Comparison of ENCODE assay signal across 8 cellular contexts in the genomic region with DNA sequence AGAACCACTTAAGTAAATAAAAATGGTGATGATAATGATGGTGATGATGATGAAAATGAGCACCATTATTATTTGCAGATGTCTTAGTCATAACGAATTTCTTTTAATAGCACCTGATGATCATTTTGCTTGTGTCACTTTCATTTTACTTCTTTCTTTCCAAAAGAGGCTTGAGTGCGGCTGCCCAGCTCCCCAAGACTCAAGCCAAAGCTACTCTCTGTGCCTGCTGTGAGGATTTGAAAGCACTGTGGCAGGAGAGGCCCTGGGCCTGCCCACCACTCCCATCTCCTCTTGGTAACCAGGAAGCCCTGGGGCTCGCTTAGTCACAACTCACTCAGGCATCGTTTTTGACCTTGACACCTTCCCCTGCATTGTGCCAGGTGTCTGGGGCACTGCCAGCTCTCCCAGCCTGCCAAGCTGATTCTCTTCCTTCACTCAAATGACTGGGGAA. TPM values are rescaled to one million over a fixed set of nuclear protein-coding genes. Genes with fewer than 3 reads are reported as not detected.
DNase-seq lines count a peak whose midpoint lies in the region; ATAC-seq, FAIRE-seq and TF ChIP-seq lines count a peak whose summit lies in the region.

No MANE protein-coding gene starts in this region.

- no peak overlapping the region for H3K27ac Mint-ChIP-seq in naive thymus-derived CD4-positive, alpha-beta T cell

- intact Hi-C loops in mammary epithelial cell (cut with micrococcal nuclease): no loop called here
- intact Hi-C loops in pancreas (cut with DNase I): no loop called here
- intact Hi-C loops in naive thymus-derived CD4-positive, alpha-beta T cell (cut with micrococcal nuclease): no loop called here

- no peak for FAIRE-seq in pancreas (lab: Jason Lieb, UNC)

- peaks cover 0 to 5% (median 0%) of the 10 kb centered on the region in 11 donors for H3K9me3 Mint-ChIP-seq in naive thymus-derived CD4-positive, alpha-beta T cell

- ATAC-seq in GM18867 (IDR thresholded peaks at IDR 0.05; ENCODE audit: unreplicated experiment) (peak; percentile 68), pancreas (peak; percentile 92 to 95 (median 94)), HG03135 (IDR thresholded peaks at IDR 0.05; ENCODE audit: unreplicated experiment) (no peak), HG02884 (IDR thresholded peaks at IDR 0.05; ENCODE audit: unreplicated experiment) (no peak)
- ATAC-seq in naive thymus-derived CD4-positive, alpha-beta T cell: no peak

- H3K4me2 ChIP-seq in mammary epithelial cell (ENCODE audit: insufficient read depth, low read depth, low read length): peak overlapping the region; percentile 22

- BruUV-seq in mammary epithelial cell (replicated peaks; lab: Mats Ljungman, UMichigan): no TSS peak

- TF ChIP-seq CTCF in mammary epithelial cell (conservative IDR thresholded peaks at IDR 0.05 in 1 of 2, IDR thresholded peaks at IDR 0.05 in 1 of 2; ENCODE audit: extremely low read depth in 1 of 2, insufficient read depth in 1 of 2, low read depth in 1 of 2, low read length in 2 of 2) (no peak), pancreas (IDR thresholded peaks at IDR 0.05) (no peak)

- no peak overlapping the region for H3K4me3 Mint-ChIP-seq in naive thymus-derived CD4-positive, alpha-beta T cell

- H3K9ac ChIP-seq in mammary epithelial cell (ENCODE audit: insufficient read depth, low read length): no peak overlapping the region

- H2AFZ ChIP-seq in mammary epithelial cell (ENCODE audit: low read depth, low read length): no peak overlapping the region

- H3K27me3 ChIP-seq in mammary epithelial cell (ENCODE audit: insufficient read depth, low read length): no peaks in the 10 kb centered on the region
- H3K27me3 ChIP-seq in pancreas: no peaks in the 10 kb centered on the region
- H3K27me3 ChIP-seq in naive thymus-derived CD4-positive, alpha-beta T cell (ENCODE audit: control insufficient read depth in 2 of 2, insufficient read depth in 2 of 2, low read length in 2 of 2): no peaks in the 10 kb centered on the region

- dilution Hi-C loops in mammary epithelial cell (cut with HindIII; ENCODE audit: low sequenced_read_pairs): no loop called here

- H3K4me3 ChIP-seq in mammary epithelial cell (replicated peaks in 1 of 3; ENCODE audit: insufficient read depth in 1 of 3, low read depth in 2 of 3, low read length in 3 of 3) (no peak overlapping the region), pancreas (no peak overlapping the region)
- no peak overlapping the region for H3K4me3 ChIP-seq in naive thymus-derived CD4-positive, alpha-beta T cell (ENCODE audit: low read length)

- H3K4me1 Mint-ChIP-seq in naive thymus-derived CD4-positive, alpha-beta T cell: peaks cover 0 to 11% (median 3%) of the 10 kb centered on the region in 7 donors

- in situ Hi-C loops in mammary epithelial cell (cut with MboI; ENCODE audit: low sequenced_read_pairs in 2 of 2): no loop called here

- DNase-seq in NCI-H1417 (lab: John Stamatoyannopoulos, UW) (peak in 2 of 3 experiments; percentile 83 to 93), mammary epithelial cell (peak; percentile 85), pancreas (peak; percentile 86 to 92 (median 90)), NCI-H526 treated with DMSO at 0.1 percent for 48 hours (lab: John Stamatoyannopoulos, UW) (no peak)
- DNase-seq in naive thymus-derived CD4-positive, alpha-beta T cell: no peak

- peak overlapping the region; percentile 12 for H3K27ac ChIP-seq in mammary epithelial cell (ENCODE audit: insufficient read depth, low read depth, low read length)
- peak overlapping the region in 3 of 4 donors; percentile 48 to 60 (median 55) for H3K27ac ChIP-seq in pancreas
- no peak overlapping the region for H3K27ac ChIP-seq in naive thymus-derived CD4-positive, alpha-beta T cell (ENCODE audit: low read depth, low read length)

- H3K36me3 ChIP-seq in mammary epithelial cell (ENCODE audit: insufficient read depth, low read length) (no peaks in the 10 kb centered on the region), pancreas (no peaks in the 10 kb centered on the region)
- H3K36me3 ChIP-seq in naive thymus-derived CD4-positive, alpha-beta T cell (ENCODE audit: control insufficient read depth in 2 of 3, insufficient read depth in 3 of 3, low read length in 3 of 3): no peaks in the 10 kb centered on the region

- H3K9me3 ChIP-seq in mammary epithelial cell (replicated peaks; ENCODE audit: insufficient read depth, low read length) (no peaks in the 10 kb centered on the region), pancreas (no peaks in the 10 kb centered on the region)
- no peaks in the 10 kb centered on the region for H3K9me3 ChIP-seq in naive thymus-derived CD4-positive, alpha-beta T cell (ENCODE audit: control insufficient read depth in 2 of 3, low read length in 3 of 3)

- POLR2A ChIA-PET in naive thymus-derived CD4-positive, alpha-beta T cell (lab: Charles Lee): no interaction called here

- CTCF ChIA-PET in mammary epithelial cell (lab: Charles Lee; ENCODE audit: low non-redundant PET): no interaction called here
- CTCF ChIA-PET in naive thymus-derived CD4-positive, alpha-beta T cell (lab: Charles Lee): no interaction called here

- WGBS in mammary epithelial cell (ENCODE audit: low coverage, missing lambda C conversion rate): 5% methylated on average over 4 of the region's 4 CpGs
- 18 to 23% methylated on average over 4 of the region's 4 CpGs for WGBS in pancreas, 2 donors

- no peaks in the 10 kb centered on the region for H4K20me1 ChIP-seq in mammary epithelial cell (ENCODE audit: insufficient read depth, low read length)

- peaks cover 2 to 14% (median 5%) of the 10 kb centered on the region in 5 donors for H3K27me3 Mint-ChIP-seq in naive thymus-derived CD4-positive, alpha-beta T cell

- H3K36me3 Mint-ChIP-seq in naive thymus-derived CD4-positive, alpha-beta T cell: peaks cover 0 to 4% (median 0%) of the 10 kb centered on the region in 5 donors

- H3K79me2 ChIP-seq in mammary epithelial cell (ENCODE audit: insufficient read depth, low read length): no peaks in the 10 kb centered on the region

- H3K4me1 ChIP-seq in mammary epithelial cell (ENCODE audit: insufficient read depth, low read length) (peaks cover 50% of the 10 kb centered on the region), pancreas (peaks cover 4 to 25% (median 21%) of the 10 kb centered on the region in 3 donors)
- H3K4me1 ChIP-seq in naive thymus-derived CD4-positive, alpha-beta T cell (ENCODE audit: control insufficient read depth in 2 of 2, insufficient read depth in 2 of 2, low read length in 2 of 2): no peaks in the 10 kb centered on the region

RNA-seq across cellular contexts. Expression of a gene that starts 41.2 kb away (rescaled TPM):
- total RNA-seq in mammary epithelial cell (1,000 to 10,000 TPM in 1 of 2 donors, 100 to 1,000 TPM in 1; 855 to 2,728 TPM), pancreas (1,000 to 10,000 TPM; 1,329 to 2,188 (median 1,510) TPM)
- polyA plus RNA-seq in mammary epithelial cell (1,666 TPM), pancreas (1,000 to 10,000 TPM; 1,646 to 2,596 TPM)
- polyA minus RNA-seq in mammary epithelial cell: 996 TPM
- 1,000 to 10,000 TPM; 2,173 to 3,712 (median 3,236) TPM for total RNA-seq in naive thymus-derived CD4-positive, alpha-beta T cell
- 1,000 to 10,000 TPM; 3,585 to 4,840 TPM for polyA plus RNA-seq in naive thymus-derived CD4-positive, alpha-beta T cell

Comparison
In these comparisons a context has a peak if more than half of its experiments do, and no peak if none do; other contexts are left out.
1. ATAC-seq: peak in GM18867 (single experiment) and pancreas (4 of 4); none in HG03135 (single experiment), naive thymus-derived CD4-positive, alpha-beta T cell (single experiment) and HG02884 (single experiment).
2. DNase-seq: peak in NCI-H1417 (2 of 3), mammary epithelial cell (single experiment) and pancreas (6 of 6); none in NCI-H526 treated with DMSO at 0.1 percent for 48 hours (single experiment) and naive thymus-derived CD4-positive, alpha-beta T cell (0 of 9).